ENCODE assay signal across 1 cellular context in genomic region chr7:111561909-111562732, GRCh38.
TF ChIP-seq lines count a peak whose summit lies in the region.

Gene IMMP2L (minus strand): TSS chr7:111562492.

TF ChIP-seq in HEK293, 187 proteins besides CTCF, POLR2A, EP300 and RAD21 (continued from another document and continues in another):
- TF ChIP-seq ZNF518A (tag by site-specific recombination; conservative IDR thresholded peaks at IDR 0.05; ENCODE audit: low read depth) (peak; percentile 24; the same call in 1 of the 2 replicates), ZNF433 (tag by site-specific recombination; IDR thresholded peaks at IDR 0.05; ENCODE audit: low read depth) (no peak), ZNF341 (tag by site-specific recombination; IDR thresholded peaks at IDR 0.05; ENCODE audit: low read depth) (peak; percentile 68), ZBTB10 (tag by site-specific recombination; IDR thresholded peaks at IDR 0.05) (peak; percentile 65; the same call in 1 of the 2 replicates), ZBTB6 (tag by site-specific recombination; IDR thresholded peaks at IDR 0.05) (peak; percentile 14; the same call in 1 of the 2 replicates), ZNF274 (IDR thresholded peaks at IDR 0.05; ENCODE audit: low read length) (no peak), ZNF274 (tag by site-specific recombination; IDR thresholded peaks at IDR 0.05; ENCODE audit: borderline replicate concordance) (no peak), ZNF335 (tag by site-specific recombination; conservative IDR thresholded peaks at IDR 0.05) (peak; percentile 94), ZNF701 (tag by site-specific recombination; IDR thresholded peaks at IDR 0.05) (no peak), GLIS1 (tag by site-specific recombination; IDR thresholded peaks at IDR 0.05) (no peak), ZNF548 (tag by site-specific recombination; IDR thresholded peaks at IDR 0.05) (no peak), ZNF112 (tag by site-specific recombination; IDR thresholded peaks at IDR 0.05) (no peak), ZNF48 (tag by site-specific recombination; IDR thresholded peaks at IDR 0.05) (no peak), ZNF837 (tag by site-specific recombination; IDR thresholded peaks at IDR 0.05) (no peak), KLF16 (tag by site-specific recombination; IDR thresholded peaks at IDR 0.05) (peak; percentile 43; the same call in 1 of the 2 replicates), ZBTB26 (tag by site-specific recombination; optimal IDR thresholded peaks at IDR 0.05) (peak; percentile 95), ZBTB49 (tag by site-specific recombination; IDR thresholded peaks at IDR 0.05; ENCODE audit: low read depth) (no peak), KLF9 (tag by site-specific recombination; IDR thresholded peaks at IDR 0.05; ENCODE audit: low read depth) (no peak), ZNF394 (tag by site-specific recombination; IDR thresholded peaks at IDR 0.05; ENCODE audit: borderline replicate concordance) (no peak), SETDB1 (IDR thresholded peaks at IDR 0.05; ENCODE audit: insufficient read length, low read length) (no peak), ZFP3 (tag by site-specific recombination; IDR thresholded peaks at IDR 0.05; ENCODE audit: low read depth) (no peak), ZNF785 (tag by site-specific recombination; IDR thresholded peaks at IDR 0.05) (no peak), ZNF544 (tag by site-specific recombination; IDR thresholded peaks at IDR 0.05) (no peak), EGR2 (tag by site-specific recombination; IDR thresholded peaks at IDR 0.05; ENCODE audit: low read depth) (peak; percentile 28; the same call in 1 of the 2 replicates), ZNF292 (tag by site-specific recombination; IDR thresholded peaks at IDR 0.05; ENCODE audit: borderline replicate concordance, low read depth) (no peak), GLI2 (tag by site-specific recombination; IDR thresholded peaks at IDR 0.05; ENCODE audit: borderline replicate concordance, low read depth) (no peak), ZIC2 (tag by site-specific recombination; IDR thresholded peaks at IDR 0.05) (peak; percentile 85), MYNN (tag by site-specific recombination; IDR thresholded peaks at IDR 0.05; ENCODE audit: borderline replicate concordance) (no peak), SALL2 (tag by site-specific recombination; IDR thresholded peaks at IDR 0.05; ENCODE audit: borderline replicate concordance) (no peak), ZNF843 (tag by site-specific recombination; IDR thresholded peaks at IDR 0.05) (peak; percentile 30; the same call in 1 of the 2 replicates), PRDM4 (tag by site-specific recombination; IDR thresholded peaks at IDR 0.05) (no peak), ZNF324 (tag by site-specific recombination; IDR thresholded peaks at IDR 0.05) (0 out of 2 replicates have a peak, but pooled peaks have one; percentile 28), ZNF280D (tag by site-specific recombination; IDR thresholded peaks at IDR 0.05) (no peak), ZNF19 (tag by site-specific recombination; IDR thresholded peaks at IDR 0.05; ENCODE audit: low read depth) (no peak), KLF10 (tag by site-specific recombination; IDR thresholded peaks at IDR 0.05) (no peak), RBAK (tag by site-specific recombination; IDR thresholded peaks at IDR 0.05) (no peak), ZNF146 (tag by site-specific recombination; IDR thresholded peaks at IDR 0.05) (no peak), ZNF660 (tag by site-specific recombination; IDR thresholded peaks at IDR 0.05) (0 out of 2 replicates have a peak, but pooled peaks have one; percentile 18), ZNF133 (tag by site-specific recombination; IDR thresholded peaks at IDR 0.05) (no peak), ZNF24 (tag by site-specific recombination; IDR thresholded peaks at IDR 0.05) (no peak), ZNF629 (tag by site-specific recombination; IDR thresholded peaks at IDR 0.05) (no peak), ZNF610 (tag by site-specific recombination; IDR thresholded peaks at IDR 0.05; ENCODE audit: borderline replicate concordance) (peak; percentile 59), KLF8 (tag by site-specific recombination; IDR thresholded peaks at IDR 0.05) (no peak), ZNF423 (tag by site-specific recombination; IDR thresholded peaks at IDR 0.05) (no peak)
